Comparison of ENCODE assay signal across 32 cellular contexts in genomic region chr2:34408100-34408499, GRCh38.
DNase-seq lines count a peak whose midpoint lies in the region; ATAC-seq, FAIRE-seq and TF ChIP-seq lines count a peak whose summit lies in the region.
"Had no signal": no experiment of that assay in that cellular context is flagged by ENCODE, and none has a peak within 500 bp of the region (broad histone marks: within the 10 kb centered on the region; RNA-seq: fewer than 3 reads in every experiment).

No MANE protein-coding gene starts in this region.

- no peak for TF ChIP-seq CTCF in bronchial epithelial cell (IDR thresholded peaks at IDR 0.05; ENCODE audit: insufficient read depth, low read length, severe bottlenecking)

- no peaks in the 10 kb centered on the region for H3K27me3 Mint-ChIP-seq in activated T-cell treated with anti-CD3 and anti-CD28 coated beads, Interleukin-2, amount 50 U/mL, for 24 hours
- H3K27me3 Mint-ChIP-seq: activated CD4-positive, alpha-beta memory T cell treated with anti-CD3 and anti-CD28 coated beads, Interleukin-2, amount 10 ng/mL, durations not matched to agents 7 days and 5 days; activated naive CD8-positive, alpha-beta T cell; stimulated activated naive B cell treated with anti-CD40 and anti-IgM and Interleukin-4, amounts not matched to agents 10 μg/mL and 1 μg/mL and 100 μg/mL, for 72 hours had no signal

- no peak overlapping the region for H3K4me3 Mint-ChIP-seq in activated T-cell treated with anti-CD3 and anti-CD28 coated beads, Interleukin-2, amount 50 U/mL, for 24 hours
- H3K4me3 Mint-ChIP-seq: activated CD4-positive, alpha-beta memory T cell treated with anti-CD3 and anti-CD28 coated beads, Interleukin-2, amount 10 ng/mL, durations not matched to agents 7 days and 5 days; activated naive CD8-positive, alpha-beta T cell; CD14-positive monocyte; H9; immature natural killer cell; neural progenitor cell; stimulated activated naive B cell treated with anti-CD40 and anti-IgM and Interleukin-4, amounts not matched to agents 10 μg/mL and 1 μg/mL and 100 μg/mL, for 72 hours had no signal

- no peak overlapping the region for H3K4me3 ChIP-seq in bronchial epithelial cell (ENCODE audit: low read depth, low read length)
- H3K4me3 ChIP-seq in small intestine (ENCODE audit: low read depth in 1 of 2, low read length in 2 of 2) = no peak overlapping the region
- H3K4me3 ChIP-seq: hepatocyte, neural progenitor cell, suprapubic skin had no signal

- FAIRE-seq in bronchial epithelial cell (lab: Jason Lieb, UNC) (no peak), small intestine (lab: Jason Lieb, UNC) (no peak)
- FAIRE-seq: frontal cortex had no signal

- H3K36me3 Mint-ChIP-seq in activated naive CD4-positive, alpha-beta T cell treated with anti-CD3 and anti-CD28 coated beads, Interleukin-2, amount 50 U/mL, for 72 hours = no peaks in the 10 kb centered on the region
- H3K36me3 Mint-ChIP-seq in activated T-cell treated with anti-CD3 and anti-CD28 coated beads, Interleukin-2, amount 50 U/mL, for 24 hours (ENCODE audit: low read depth) = no peaks in the 10 kb centered on the region
- H3K36me3 Mint-ChIP-seq: activated naive CD8-positive, alpha-beta T cell; CD14-positive monocyte; immature natural killer cell; neural progenitor cell; stimulated activated naive B cell treated with anti-CD40 and anti-IgM and Interleukin-4, amounts not matched to agents 10 μg/mL and 1 μg/mL and 100 μg/mL, for 72 hours had no signal

- no peaks in the 10 kb centered on the region for H3K36me3 ChIP-seq in bronchial epithelial cell (ENCODE audit: control insufficient read depth, insufficient read depth, low read length)
- no peaks in the 10 kb centered on the region for H3K36me3 ChIP-seq in small intestine (ENCODE audit: control insufficient read depth in 2 of 2, insufficient read depth in 2 of 2, low read length in 2 of 2)
- H3K36me3 ChIP-seq: neural progenitor cell, suprapubic skin had no signal

- no peaks in the 10 kb centered on the region for H3K9me3 ChIP-seq in small intestine (ENCODE audit: control insufficient read depth, low read depth)
- H3K9me3 ChIP-seq: suprapubic skin had no signal

- WGBS in small intestine, 3 donors = 34 to 64% (median 44%) methylated on average over 4 of the region's 4 CpGs

- H3K4me1 Mint-ChIP-seq in activated T-cell treated with anti-CD3 and anti-CD28 coated beads, Interleukin-2, amount 50 U/mL, for 24 hours (ENCODE audit: low read depth) = no peaks in the 10 kb centered on the region
- H3K4me1 Mint-ChIP-seq: activated CD4-positive, alpha-beta memory T cell treated with anti-CD3 and anti-CD28 coated beads, Interleukin-2, amount 10 ng/mL, durations not matched to agents 7 days and 5 days; CD14-positive monocyte; immature natural killer cell; neural progenitor cell; stimulated activated naive B cell treated with anti-CD40 and anti-IgM and Interleukin-4, amounts not matched to agents 10 μg/mL and 1 μg/mL and 100 μg/mL, for 72 hours had no signal

- H3K27me3 ChIP-seq in bronchial epithelial cell (ENCODE audit: control insufficient read depth, insufficient read depth, low read length) = no peaks in the 10 kb centered on the region
- H3K27me3 ChIP-seq in small intestine (ENCODE audit: control insufficient read depth in 2 of 2, insufficient read depth in 2 of 2, low read length in 2 of 2) = no peaks in the 10 kb centered on the region
- H3K27me3 ChIP-seq: hepatocyte, neural progenitor cell, suprapubic skin had no signal

- H3K9me3 Mint-ChIP-seq in activated naive CD4-positive, alpha-beta T cell treated with anti-CD3 and anti-CD28 coated beads, Interleukin-2, amount 50 U/mL, for 72 hours = peaks cover 0 to 6% of the 10 kb centered on the region in 2 donors
- no peaks in the 10 kb centered on the region for H3K9me3 Mint-ChIP-seq in activated T-cell treated with anti-CD3 and anti-CD28 coated beads, Interleukin-2, amount 50 U/mL, for 24 hours
- H3K9me3 Mint-ChIP-seq: neural progenitor cell had no signal

- H3K27ac ChIP-seq in small intestine (ENCODE audit: low read depth in 1 of 2, low read length in 1 of 2) = no peak overlapping the region
- H3K27ac ChIP-seq: hepatocyte, KMS-11, neural progenitor cell, parathyroid adenoma, suprapubic skin had no signal

- ATAC-seq in activated naive CD4-positive, alpha-beta T cell treated with anti-CD3 and anti-CD28 coated beads, Interleukin-2, amount 50 U/mL, for 72 hours = no peak
- ATAC-seq: left lobe of liver; Panc1; sciatic nerve; stimulated activated naive B cell treated with anti-CD40 and anti-IgM and Interleukin-4, amounts not matched to agents 10 μg/mL and 1 μg/mL and 100 μg/mL, for 72 hours had no signal

- H3K4me1 ChIP-seq in small intestine (ENCODE audit: control insufficient read depth in 2 of 2, insufficient read depth in 1 of 2, low read depth in 1 of 2, low read length in 1 of 2) = no peaks in the 10 kb centered on the region
- H3K4me1 ChIP-seq: neural progenitor cell, parathyroid adenoma, suprapubic skin had no signal

- no peak overlapping the region for H3K27ac Mint-ChIP-seq in activated naive CD4-positive, alpha-beta T cell treated with anti-CD3 and anti-CD28 coated beads, Interleukin-2, amount 50 U/mL, for 72 hours
- no peak overlapping the region for H3K27ac Mint-ChIP-seq in activated T-cell treated with anti-CD3 and anti-CD28 coated beads, Interleukin-2, amount 50 U/mL, for 24 hours
- H3K27ac Mint-ChIP-seq: activated CD4-positive, alpha-beta memory T cell treated with anti-CD3 and anti-CD28 coated beads, Interleukin-2, amount 10 ng/mL, durations not matched to agents 7 days and 5 days; activated naive CD8-positive, alpha-beta T cell; CD14-positive monocyte; immature natural killer cell; neural progenitor cell; stimulated activated naive B cell treated with anti-CD40 and anti-IgM and Interleukin-4, amounts not matched to agents 10 μg/mL and 1 μg/mL and 100 μg/mL, for 72 hours had no signal

- peak; percentile 52 for DNase-seq in HT1080 (ENCODE audit: low read depth)
- peak; percentile 24 for DNase-seq in RPMI7951 (ENCODE audit: low read depth)
- DNase-seq in bronchial epithelial cell (ENCODE audit: low read depth) = peak; percentile 17
- peak; percentile 27 for DNase-seq in superior temporal gyrus (ENCODE audit: extremely low spot score)
- DNase-seq in small intestine = no peak
- no peak for DNase-seq in activated naive CD4-positive, alpha-beta T cell treated with anti-CD3 and anti-CD28 coated beads, Interleukin-2, amount 50 U/mL, for 72 hours (ENCODE audit: low spot score in 2 of 2)
- no peak for DNase-seq in activated T-cell treated with anti-CD3 and anti-CD28 coated beads, Interleukin-2, amount 50 U/mL, for 24 hours
- DNase-seq: activated CD4-positive, alpha-beta memory T cell treated with anti-CD3 and anti-CD28 coated beads, Interleukin-2, amount 10 ng/mL, durations not matched to agents 7 days and 5 days; activated CD4-positive, CD25-positive, alpha-beta regulatory T cell; aorta; dermis blood vessel endothelial cell; EL; H9; immature natural killer cell; mesenchymal stem cell; NCI-H1694; NCI-H510A; SIG-M5; stimulated activated naive B cell treated with anti-CD40 and anti-IgM and Interleukin-4, amounts not matched to agents 10 μg/mL and 1 μg/mL and 100 μg/mL, for 72 hours; SW 1271; T1000 had no signal

Comparison
In these comparisons a context has a peak if more than half of its experiments do, and no peak if none do; other contexts are left out.
1. DNase-seq: peak in HT1080 (single experiment), RPMI7951 (single experiment), bronchial epithelial cell (single experiment) and superior temporal gyrus (single experiment); none in small intestine (single experiment), activated naive CD4-positive, alpha-beta T cell treated with anti-CD3 and anti-CD28 coated beads, Interleukin-2, amount 50 U/mL, for 72 hours (0 of 2) and activated T-cell treated with anti-CD3 and anti-CD28 coated beads, Interleukin-2, amount 50 U/mL, for 24 hours (single experiment).